In genomic region chr14:23425798-23426197, GRCh38 we compare ENCODE assay signal across 21 cellular contexts. TPM values are rescaled to one million over a fixed set of nuclear protein-coding genes. Genes with fewer than 3 reads are reported as not detected.
"Had no signal": no experiment of that assay in that cellular context is flagged by ENCODE, and none has a peak within 500 bp of the region (broad histone marks: within the 10 kb centered on the region; RNA-seq: fewer than 3 reads in every experiment).

No MANE protein-coding gene starts in this region.

RNA-seq across cellular contexts. Expression of gene MYH7, which starts 9.7 kb away (rescaled TPM):
- total RNA-seq: naive thymus-derived CD8-positive, alpha-beta T cell; natural killer cell treated with Interleukin-12 subunit alpha and Interleukin-12 subunit beta and Interleukin-15 and Interleukin-18, amount 100 ng/mL, for 72 hours; omental fat pad; osteocyte; posterior vena cava; pulmonary artery endothelial cell; smooth muscle cell; subcutaneous adipose tissue; upper lobe of left lung had no signal

RNA-seq across cellular contexts. Expression of gene MYH6, which starts 17.7 kb away (rescaled TPM):
- total RNA-seq: naive thymus-derived CD8-positive, alpha-beta T cell; neural crest cell; omental fat pad; osteocyte; pulmonary artery endothelial cell; sciatic nerve; smooth muscle cell; subcutaneous adipose tissue; temporal lobe; thoracic aorta; thyroid gland; upper lobe of left lung; ureter had no signal

RNA-seq across cellular contexts. Expression of gene CMTM5, which starts 49.0 kb away (rescaled TPM):
- total RNA-seq: naive thymus-derived CD8-positive, alpha-beta T cell; natural killer cell treated with Interleukin-12 subunit alpha and Interleukin-12 subunit beta and Interleukin-15 and Interleukin-18, amount 100 ng/mL, for 72 hours; omental fat pad; osteocyte; pulmonary artery endothelial cell; right atrium auricular region; smooth muscle cell; subcutaneous adipose tissue had no signal

RNA-seq across cellular contexts. Expression of gene IL25, which starts 53.2 kb away (rescaled TPM):
- total RNA-seq: naive thymus-derived CD8-positive, alpha-beta T cell; natural killer cell treated with Interleukin-12 subunit alpha and Interleukin-12 subunit beta and Interleukin-15 and Interleukin-18, amount 100 ng/mL, for 72 hours; neural crest cell; omental fat pad; osteocyte; pancreas; posterior vena cava; prostate gland; pulmonary artery endothelial cell; right atrium auricular region; sciatic nerve; smooth muscle cell; stomach; subcutaneous adipose tissue; temporal lobe; thoracic aorta; thyroid gland; tibial nerve; upper lobe of left lung; ureter; uterus had no signal
